ENCODE assay signal across 22 cellular contexts in the genomic region with DNA sequence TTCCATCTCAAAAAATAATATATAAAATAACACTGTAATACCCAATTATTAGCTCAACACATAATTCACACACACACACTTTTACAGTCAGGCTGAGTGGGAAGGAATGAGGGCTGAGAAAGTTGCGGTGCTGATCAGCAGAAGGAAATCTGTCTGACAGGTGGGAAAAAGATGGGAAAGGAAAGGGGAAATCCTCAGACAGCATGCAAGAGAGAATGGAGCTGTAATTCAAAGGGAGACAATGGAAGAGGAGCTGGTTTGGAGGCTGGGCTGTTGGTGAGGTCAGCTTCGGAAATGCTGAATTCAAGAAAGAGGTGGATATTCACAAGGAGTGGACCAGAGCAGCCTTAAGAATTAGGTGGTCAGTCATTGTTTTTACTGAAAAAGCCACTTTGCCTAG.
DNase-seq lines count a peak whose midpoint lies in the region; FAIRE-seq and TF ChIP-seq lines count a peak whose summit lies in the region.
"Had no signal": no experiment of that assay in that cellular context is flagged by ENCODE, and none has a peak within 500 bp of the region (broad histone marks: within the 10 kb centered on the region; RNA-seq: fewer than 3 reads in every experiment).

No MANE protein-coding gene starts in this region.

- H2AFZ ChIP-seq in astrocyte (ENCODE audit: low read depth, low read length) (no peak overlapping the region), endothelial cell of umbilical vein (ENCODE audit: low read depth, low read length) (no peak overlapping the region), smooth muscle cell (ENCODE audit: low read depth) (no peak overlapping the region)
- H2AFZ ChIP-seq: PC-9 had no signal

- H3K79me2 ChIP-seq in astrocyte (ENCODE audit: insufficient read depth, low read length): no peaks in the 10 kb centered on the region
- no peaks in the 10 kb centered on the region for H3K79me2 ChIP-seq in endothelial cell of umbilical vein (ENCODE audit: control insufficient read depth, insufficient read depth, low read length)
- no peaks in the 10 kb centered on the region for H3K79me2 ChIP-seq in smooth muscle cell (ENCODE audit: low read depth)

- H3K27me3 Mint-ChIP-seq in astrocyte (ENCODE audit: low read depth, unreplicated experiment) (no peaks in the 10 kb centered on the region), mesothelial cell of epicardium (ENCODE audit: low read depth) (no peaks in the 10 kb centered on the region)

- dilution Hi-C loops in endothelial cell of umbilical vein (cut with MboI; ENCODE audit: extremely low pct_ligation_motif_present, low sequenced_read_pairs): no loop called here

- H3K27me3 ChIP-seq in astrocyte (ENCODE audit: insufficient read depth, low read length) (peaks cover 54% of the 10 kb centered on the region), endothelial cell of umbilical vein (ENCODE audit: control insufficient read depth in 2 of 2, insufficient read depth in 2 of 2, low read length in 2 of 2) (no peaks in the 10 kb centered on the region), smooth muscle cell (ENCODE audit: low read depth) (no peaks in the 10 kb centered on the region)
- H3K27me3 ChIP-seq: BE2C had no signal

- CTCF ChIA-PET in endothelial cell of umbilical vein (lab: Charles Lee): interaction anchor here (0.9 to 2.1 kb wide), 5 partner anchors 22 to 62 kb away, joined by 3 to 6 read pairs (median 4); no protein-coding TSS in a partner anchor

- H3K36me3 Mint-ChIP-seq in astrocyte (ENCODE audit: low read depth, unreplicated experiment): no peaks in the 10 kb centered on the region
- peaks cover 12% of the 10 kb centered on the region for H3K36me3 Mint-ChIP-seq in mesothelial cell of epicardium
- H3K36me3 Mint-ChIP-seq: CD4-positive, CD25-positive, alpha-beta regulatory T cell had no signal

- no peaks in the 10 kb centered on the region for H4K20me1 ChIP-seq in astrocyte (ENCODE audit: insufficient read depth, low read length)
- H4K20me1 ChIP-seq in endothelial cell of umbilical vein (replicated peaks; ENCODE audit: control insufficient read depth, extremely low read depth, insufficient read depth, low read length): no peaks in the 10 kb centered on the region
- H4K20me1 ChIP-seq in smooth muscle cell (ENCODE audit: low read depth): no peaks in the 10 kb centered on the region

- WGBS in smooth muscle cell (ENCODE audit: low lambda C conversion rate): 60% methylated on average over 2 of the region's 2 CpGs

- POLR2A ChIA-PET in endothelial cell of umbilical vein (lab: Charles Lee): no interaction called here

- H3K9ac ChIP-seq in astrocyte (ENCODE audit: low read length) (no peak overlapping the region), endothelial cell of umbilical vein (replicated peaks; ENCODE audit: extremely low read depth, insufficient read depth, low read length) (no peak overlapping the region), smooth muscle cell (ENCODE audit: low read depth) (peak overlapping the region; percentile 90)
- H3K9ac ChIP-seq: SK-N-SH had no signal

- FAIRE-seq in astrocyte (lab: Jason Lieb, UNC) (no peak), endothelial cell of umbilical vein (lab: Jason Lieb, UNC) (no peak)

- H3K9me1 ChIP-seq in endothelial cell of umbilical vein (replicated peaks; ENCODE audit: control insufficient read depth, extremely low read depth, insufficient read depth, low read length): no peaks in the 10 kb centered on the region

- peak overlapping the region; percentile 95 for H3K27ac Mint-ChIP-seq in astrocyte (ENCODE audit: unreplicated experiment)
- H3K27ac Mint-ChIP-seq in mesothelial cell of epicardium: peak overlapping the region; percentile 94
- H3K27ac Mint-ChIP-seq: CD4-positive, CD25-positive, alpha-beta regulatory T cell had no signal

- H3K27ac ChIP-seq in astrocyte (ENCODE audit: low read depth, low read length): no peak overlapping the region
- H3K27ac ChIP-seq in endothelial cell of umbilical vein (ENCODE audit: insufficient read depth, low read depth, low read length): peak overlapping the region; percentile 90
- peak overlapping the region; percentile 99 for H3K27ac ChIP-seq in smooth muscle cell (ENCODE audit: low read depth)

- DNase-seq in astrocyte (ENCODE audit: low read depth) (no peak), endothelial cell of umbilical vein (ENCODE audit: low read depth, low spot score) (no peak), mesothelial cell of epicardium (ENCODE audit: low spot score in 2 of 2, unreplicated experiment in 2 of 2) (no peak), smooth muscle cell (lab: John Stamatoyannopoulos, UW; ENCODE audit: unreplicated experiment) (no peak), NOMO-1 treated with DMSO at 0.1 percent for 48 hours (lab: John Stamatoyannopoulos, UW; ENCODE audit: unreplicated experiment) (no peak), DMS79 (lab: John Stamatoyannopoulos, UW) (no peak), GF-D8 (lab: John Stamatoyannopoulos, UW) (no peak)
- DNase-seq: BE2C; CD4-positive, CD25-positive, alpha-beta regulatory T cell; DMS 273 treated with DMSO at 0.1 percent for 48 hours; GOT3; IMR-90; MV-4-11; NCI-H1694 treated with DMSO at 0.1 percent for 48 hours; NCI-H2081 treated with DMSO at 0.1 percent for 48 hours; NCI-H2171 treated with DMSO at 0.1 percent for 48 hours; NCI-H446 treated with DMSO at 0.1 percent for 48 hours; NCI-H526 treated with DMSO at 0.1 percent for 48 hours; PC-9; RPMI8226; SIG-M5; SK-N-SH had no signal

- H3K9me3 ChIP-seq in astrocyte (ENCODE audit: insufficient read depth, low read depth, low read length) (no peaks in the 10 kb centered on the region), endothelial cell of umbilical vein (replicated peaks; ENCODE audit: control insufficient read depth, insufficient read depth, low read length) (no peaks in the 10 kb centered on the region), smooth muscle cell (replicated peaks; ENCODE audit: low read depth) (no peaks in the 10 kb centered on the region)
- H3K9me3 ChIP-seq: BE2C, SK-N-SH had no signal

- TF ChIP-seq POLR2A in endothelial cell of umbilical vein (IDR thresholded peaks at IDR 0.05; ENCODE audit: low read depth, low read length): no peak

- no peak overlapping the region for H3K4me2 ChIP-seq in astrocyte (ENCODE audit: low read length)
- no peak overlapping the region for H3K4me2 ChIP-seq in endothelial cell of umbilical vein (ENCODE audit: insufficient read depth, low read length)
- H3K4me2 ChIP-seq in smooth muscle cell: peak overlapping the region; percentile 77

- no peak overlapping the region for H3K4me3 Mint-ChIP-seq in astrocyte (ENCODE audit: unreplicated experiment)
- peak overlapping the region; percentile 5 for H3K4me3 Mint-ChIP-seq in mesothelial cell of epicardium
- H3K4me3 Mint-ChIP-seq: CD4-positive, CD25-positive, alpha-beta regulatory T cell had no signal

- BruUV-seq in endothelial cell of umbilical vein (replicated peaks; lab: Mats Ljungman, UMichigan): no TSS peak

- no peaks in the 10 kb centered on the region for H3K9me3 Mint-ChIP-seq in astrocyte (ENCODE audit: unreplicated experiment)
- H3K9me3 Mint-ChIP-seq in mesothelial cell of epicardium: no peaks in the 10 kb centered on the region

- TF ChIP-seq CTCF in astrocyte (IDR thresholded peaks at IDR 0.05; ENCODE audit: insufficient read depth, low read depth, low read length) (no peak), endothelial cell of umbilical vein (IDR thresholded peaks at IDR 0.05; ENCODE audit: extremely low read depth in 1 of 2, insufficient read depth in 1 of 2, low read depth in 1 of 2, low read length in 2 of 2) (no peak), mesothelial cell of epicardium (IDR thresholded peaks at IDR 0.05; ENCODE audit: unreplicated experiment) (no peak), smooth muscle cell (IDR thresholded peaks at IDR 0.05; ENCODE audit: borderline replicate concordance, insufficient read depth, poor library complexity, severe bottlenecking) (no peak)

- intact Hi-C loops in endothelial cell of umbilical vein (cut with micrococcal nuclease): loop anchor here (5.0 kb wide), 2 partner anchors 63 to 168 kb away; no protein-coding TSS in a partner anchor

- H3K4me3 ChIP-seq in astrocyte (ENCODE audit: insufficient read depth, low read depth, low read length) (no peak overlapping the region), endothelial cell of umbilical vein (replicated peaks in 1 of 3; ENCODE audit: insufficient read depth in 1 of 3, low read depth in 1 of 3, low read length in 3 of 3) (no peak overlapping the region), smooth muscle cell (no peak overlapping the region)
- H3K4me3 ChIP-seq: PC-9 had no signal

- peaks cover 12% of the 10 kb centered on the region for H3F3A ChIP-seq in smooth muscle cell (ENCODE audit: low read depth)

- H3K4me1 ChIP-seq in astrocyte (ENCODE audit: insufficient read depth, low read length): peaks cover 5% of the 10 kb centered on the region
- peaks cover 40% of the 10 kb centered on the region for H3K4me1 ChIP-seq in endothelial cell of umbilical vein (ENCODE audit: control insufficient read depth, extremely low read depth, insufficient read depth, low read length)
- H3K4me1 ChIP-seq in smooth muscle cell (ENCODE audit: low read depth): peaks cover 29% of the 10 kb centered on the region
- H3K4me1 ChIP-seq: BE2C had no signal

- H3K4me1 Mint-ChIP-seq in astrocyte (ENCODE audit: low read depth, unreplicated experiment) (peaks cover 42% of the 10 kb centered on the region), mesothelial cell of epicardium (peaks cover 64% of the 10 kb centered on the region)

- H3K36me3 ChIP-seq in astrocyte (ENCODE audit: insufficient read depth, low read length) (no peaks in the 10 kb centered on the region), endothelial cell of umbilical vein (ENCODE audit: control insufficient read depth in 2 of 2, extremely low read depth in 1 of 2, insufficient read depth in 2 of 2, low read length in 2 of 2) (peaks cover 0 to 2% of the 10 kb centered on the region in 2 experiments), smooth muscle cell (ENCODE audit: low read depth) (no peaks in the 10 kb centered on the region)
- H3K36me3 ChIP-seq: BE2C had no signal

TF ChIP-seq in endothelial cell of umbilical vein, 7 proteins besides CTCF, POLR2A, EP300 and RAD21:
- TF ChIP-seq JUN (IDR thresholded peaks at IDR 0.05; ENCODE audit: borderline replicate concordance, insufficient read depth, insufficient read length, low read depth) (no peak), EZH2 (IDR thresholded peaks at IDR 0.05; ENCODE audit: borderline replicate concordance, low read depth, low read length, severe bottlenecking) (no peak), FOS (IDR thresholded peaks at IDR 0.05; ENCODE audit: borderline replicate concordance, insufficient read depth, low read length) (no peak)
- TF ChIP-seq, protein P1, sequence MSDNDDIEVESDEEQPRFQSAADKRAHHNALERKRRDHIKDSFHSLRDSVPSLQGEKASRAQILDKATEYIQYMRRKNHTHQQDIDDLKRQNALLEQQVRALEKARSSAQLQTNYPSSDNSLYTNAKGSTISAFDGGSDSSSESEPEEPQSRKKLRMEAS (IDR thresholded peaks at IDR 0.05; ENCODE audit: insufficient read depth, insufficient read length): no peak
